7 cellular contexts compared by ENCODE assay signal in genomic region chr13:99269627-99270252, GRCh38. TPM values are rescaled to one million over a fixed set of nuclear protein-coding genes. Genes with fewer than 3 reads are reported as not detected.
DNase-seq lines count a peak whose midpoint lies in the region; ATAC-seq and TF ChIP-seq lines count a peak whose summit lies in the region.

No MANE protein-coding gene starts in this region.

- no peaks in the 10 kb centered on the region for H3K27me3 Mint-ChIP-seq in endodermal cell (ENCODE audit: insufficient read depth)
- no peaks in the 10 kb centered on the region for H3K27me3 Mint-ChIP-seq in naive thymus-derived CD4-positive, alpha-beta T cell

- H3K36me3 Mint-ChIP-seq in endodermal cell (ENCODE audit: low read depth), result peaks cover 21% of the 10 kb centered on the region
- peaks cover 4 to 35% (median 20%) of the 10 kb centered on the region in 5 donors for H3K36me3 Mint-ChIP-seq in naive thymus-derived CD4-positive, alpha-beta T cell

- no peaks in the 10 kb centered on the region for H3K27me3 ChIP-seq in endodermal cell (ENCODE audit: control insufficient read depth, insufficient read depth, low read length, poor library complexity, severe bottlenecking)
- H3K27me3 ChIP-seq in naive thymus-derived CD4-positive, alpha-beta T cell (ENCODE audit: control insufficient read depth in 2 of 2, insufficient read depth in 2 of 2, low read length in 2 of 2), result no peaks in the 10 kb centered on the region

- peaks cover 15% of the 10 kb centered on the region for H3K36me3 ChIP-seq in endodermal cell (ENCODE audit: control insufficient read depth, insufficient read depth, low read length)
- H3K36me3 ChIP-seq in naive thymus-derived CD4-positive, alpha-beta T cell (ENCODE audit: control insufficient read depth in 2 of 3, insufficient read depth in 3 of 3, low read length in 3 of 3), result peaks cover 0 to 10% (median 3%) of the 10 kb centered on the region in 3 experiments

- H3K9ac ChIP-seq in endodermal cell (ENCODE audit: extremely low read depth, low read length, poor library complexity, severe bottlenecking), result no peak overlapping the region

- peaks cover 17% of the 10 kb centered on the region for H3K4me1 Mint-ChIP-seq in endodermal cell
- peaks cover 35 to 73% (median 65%) of the 10 kb centered on the region in 7 donors for H3K4me1 Mint-ChIP-seq in naive thymus-derived CD4-positive, alpha-beta T cell

- no peak overlapping the region for H3K27ac Mint-ChIP-seq in endodermal cell
- peak overlapping the region in 8 of 9 donors; percentile 63 to 94 (median 92) for H3K27ac Mint-ChIP-seq in naive thymus-derived CD4-positive, alpha-beta T cell

- WGBS in endodermal cell (ENCODE audit: insufficient coverage in 1 of 2, insufficient read length in 1 of 2), 2 experiments, result 71 to 95% methylated on average over 1 to 2 of the region's 3 CpGs

- DNase-seq in EH (ENCODE audit: low read depth), result peak; percentile 69
- peak; percentile 10 for DNase-seq in SHP77 treated with DMSO at 0.1 percent for 48 hours (lab: John Stamatoyannopoulos, UW)
- DNase-seq in endodermal cell, result no peak
- DNase-seq in naive thymus-derived CD4-positive, alpha-beta T cell, result peak in 7 of 9 donors; percentile 51 to 71 (median 58)
- no peak for DNase-seq in COLO668 (lab: John Stamatoyannopoulos, UW; ENCODE audit: unreplicated experiment)

- H3K4me3 Mint-ChIP-seq in endodermal cell, result no peak overlapping the region
- H3K4me3 Mint-ChIP-seq in naive thymus-derived CD4-positive, alpha-beta T cell, result peak overlapping the region in 1 of 10 donors; percentile 52

- peak; percentile 82 for ATAC-seq in GM19351 (IDR thresholded peaks at IDR 0.05; ENCODE audit: unreplicated experiment)
- peak; percentile 57 for ATAC-seq in HG03442 (IDR thresholded peaks at IDR 0.05; ENCODE audit: unreplicated experiment)
- ATAC-seq in naive thymus-derived CD4-positive, alpha-beta T cell, result peak; percentile 84

- peaks cover 3% of the 10 kb centered on the region for H3K4me1 ChIP-seq in endodermal cell (ENCODE audit: control insufficient read depth, insufficient read depth, low read length)
- H3K4me1 ChIP-seq in naive thymus-derived CD4-positive, alpha-beta T cell (ENCODE audit: control insufficient read depth in 2 of 2, insufficient read depth in 2 of 2, low read length in 2 of 2), result peaks cover 38 to 54% of the 10 kb centered on the region in 2 donors

- H3K4me3 ChIP-seq in endodermal cell (ENCODE audit: low read length), result no peak overlapping the region
- H3K4me3 ChIP-seq in naive thymus-derived CD4-positive, alpha-beta T cell (ENCODE audit: low read length), result no peak overlapping the region

- TF ChIP-seq CTCF in endodermal cell (conservative IDR thresholded peaks at IDR 0.05), result peak; percentile 85

- no peak overlapping the region for H3K27ac ChIP-seq in endodermal cell (ENCODE audit: low read depth, low read length)
- peak overlapping the region; percentile 46 for H3K27ac ChIP-seq in naive thymus-derived CD4-positive, alpha-beta T cell (ENCODE audit: low read depth, low read length)

- peaks cover 6% of the 10 kb centered on the region for H3K9me3 Mint-ChIP-seq in endodermal cell
- H3K9me3 Mint-ChIP-seq in naive thymus-derived CD4-positive, alpha-beta T cell, result peaks cover 0 to 6% (median 3%) of the 10 kb centered on the region in 11 donors

- POLR2A ChIA-PET in naive thymus-derived CD4-positive, alpha-beta T cell (lab: Charles Lee), result interaction anchor here (0.5 to 7.4 kb wide), 42 partner anchors 9 to 232 kb away, joined by 3 to 94 read pairs (median 4); partner anchors contain the start of genes GPR183 and UBAC2

- peaks cover 10% of the 10 kb centered on the region for H3K9me3 ChIP-seq in endodermal cell (ENCODE audit: control insufficient read depth, low read length)
- H3K9me3 ChIP-seq in naive thymus-derived CD4-positive, alpha-beta T cell (ENCODE audit: control insufficient read depth in 2 of 3, low read length in 3 of 3), result peaks cover 0 to 7% (median 0%) of the 10 kb centered on the region in 3 experiments

- CTCF ChIA-PET in naive thymus-derived CD4-positive, alpha-beta T cell (lab: Charles Lee), result interaction anchor here (0.6 to 10.8 kb wide), 61 partner anchors 8 to 966 kb away, joined by 3 to 258 read pairs (median 5); partner anchors contain the start of genes GPR18, GPR183 and UBAC2

- intact Hi-C loops in naive thymus-derived CD4-positive, alpha-beta T cell (cut with micrococcal nuclease), result loop anchor here (1.0 to 10.0 kb wide), 20 partner anchors 13 to 1245 kb away; partner anchors contain the start of genes GPR183 (in 2 of the 2) and PCCA (in 1 of the 2)

RNA-seq across cellular contexts. Expression of gene GPR18, which starts 11.6 kb away (rescaled TPM):
- not detected for total RNA-seq in endodermal cell
- not detected for polyA plus RNA-seq in endodermal cell (2013, experiment 1 of 2)
- polyA plus RNA-seq in endodermal cell (2013, experiment 2 of 2), result not detected
- total RNA-seq in naive thymus-derived CD4-positive, alpha-beta T cell, result 10 to 100 TPM; 11.5 to 40.4 (median 21.1) TPM
- polyA plus RNA-seq in naive thymus-derived CD4-positive, alpha-beta T cell, result 10 to 100 TPM; 27.9 to 35.9 TPM

RNA-seq across cellular contexts. Expression of gene GPR183, which starts 37.5 kb away (rescaled TPM):
- total RNA-seq in endodermal cell, result under 1 TPM in 1 of 2 donors, not detected in 1; 0.62 TPM
- polyA plus RNA-seq in endodermal cell (2013, experiment 1 of 2), result 0.18 TPM
- polyA plus RNA-seq in endodermal cell (2013, experiment 2 of 2), result 0.29 TPM
- 100 to 1,000 TPM in 4 of 5 experiments, 10 to 100 TPM in 1; 26.8 to 231 (median 112) TPM for total RNA-seq in naive thymus-derived CD4-positive, alpha-beta T cell
- polyA plus RNA-seq in naive thymus-derived CD4-positive, alpha-beta T cell, result 100 to 1,000 TPM; 234 to 241 TPM

Comparison
In these comparisons a context has a peak if more than half of its experiments do, and no peak if none do; other contexts are left out.
1. DNase-seq: peak in EH (single experiment), SHP77 treated with DMSO at 0.1 percent for 48 hours (single experiment) and naive thymus-derived CD4-positive, alpha-beta T cell (7 of 9); none in endodermal cell (single experiment) and COLO668 (single experiment).
2. RNA of gene GPR18, which starts 11.6 kb away (total RNA-seq): 11.5 to 40.4 TPM in naive thymus-derived CD4-positive, alpha-beta T cell; not detected in endodermal cell; every median in the first group is over 10 times any median in the second.
3. RNA of gene GPR183, which starts 37.5 kb away (total RNA-seq): 26.8 to 231 TPM in naive thymus-derived CD4-positive, alpha-beta T cell; 0.62 TPM in endodermal cell; every median in the first group is over 10 times any median in the second.
4. Peak in every context shown above with its lines, with median percentiles within 50 percentile points of each other: ATAC-seq.